9 cellular contexts compared by ENCODE assay signal in genomic region chr15:39172380-39173281, GRCh38.
DNase-seq lines count a peak whose midpoint lies in the region; ATAC-seq, FAIRE-seq and TF ChIP-seq lines count a peak whose summit lies in the region.
"Had no signal": no experiment of that assay in that cellular context is flagged by ENCODE, and none has a peak within 500 bp of the region (broad histone marks: within the 10 kb centered on the region; RNA-seq: fewer than 3 reads in every experiment).

No MANE protein-coding gene starts in this region.

- H3K27ac ChIP-seq in KMS-11 (no peak overlapping the region; the same call in 1 of the 2 replicates), HepG2 (ENCODE audit: extremely low read length, insufficient read depth, low read length) (peak overlapping the region; percentile 30), thyroid gland (no peak overlapping the region)

- H2AFZ ChIP-seq in KMS-11 (ENCODE audit: low read depth) (peak overlapping the region; percentile 38; the same call in 1 of the 2 replicates), HepG2 (ENCODE audit: low read length) (peak overlapping the region; percentile 71)

- H3K27ac Mint-ChIP-seq in T-cell, result no peak overlapping the region
- H3K27ac Mint-ChIP-seq: naive thymus-derived CD4-positive, alpha-beta T cell had no signal

- H3K79me2 ChIP-seq in KMS-11 (ENCODE audit: insufficient read depth, low read depth) (no peaks in the 10 kb centered on the region), HepG2 (ENCODE audit: insufficient read depth, low read length) (no peaks in the 10 kb centered on the region)

- ATAC-seq in HepG2 (peak; percentile 93), T-cell (replicated peaks in 1 of 4) (no peak)

- H4K20me1 ChIP-seq in KMS-11 (ENCODE audit: insufficient read depth) (no peaks in the 10 kb centered on the region), HepG2 (ENCODE audit: insufficient read depth, low read length) (no peaks in the 10 kb centered on the region)

- 45% methylated on average over 16 of the region's 17 CpGs for WGBS in HepG2 (ENCODE audit: low lambda C conversion rate)
- WGBS in thyroid gland, 2 donors, result 73 to 77% methylated on average over 16 to 17 of the region's 17 CpGs

- in situ Hi-C loops in HepG2 (cut with HindIII; ENCODE audit: extremely low pct_ligation_motif_present, low pct_unique_long_range_greater_than_20kb), result loop anchor here (5.0 to 10.0 kb wide), 3 partner anchors 100 to 410 kb away; partner anchors contain the start of gene THBS1

- H3K9me3 ChIP-seq in HepG2 (ENCODE audit: low read length), result no peaks in the 10 kb centered on the region
- no peaks in the 10 kb centered on the region for H3K9me3 ChIP-seq in thyroid gland

- H3K4me1 Mint-ChIP-seq in T-cell, result no peaks in the 10 kb centered on the region

- H3K9ac ChIP-seq in KMS-11, result no peak overlapping the region
- H3K9ac ChIP-seq in HepG2 (ENCODE audit: insufficient read depth, low read depth, low read length), result peak overlapping the region; percentile 61

- POLR2A ChIA-PET in HepG2 (lab: Yijun Ruan, JAX) (interaction anchor here (1.1 to 2.4 kb wide), 7 partner anchors 9 to 584 kb away, joined by 3 to 50 read pairs (median 3); partner anchors contain the start of gene THBS1), T-cell (lab: Charles Lee) (no interaction called here)

- H3K4me3 Mint-ChIP-seq in T-cell, result no peak overlapping the region
- H3K4me3 Mint-ChIP-seq: naive thymus-derived CD4-positive, alpha-beta T cell had no signal

- no peaks in the 10 kb centered on the region for H3K27me3 ChIP-seq in KMS-11 (ENCODE audit: insufficient read depth, low read depth)
- no peaks in the 10 kb centered on the region for H3K27me3 ChIP-seq in HepG2 (ENCODE audit: control insufficient read depth in 1 of 2, insufficient read depth in 2 of 2, low read length in 2 of 2)
- H3K27me3 ChIP-seq in thyroid gland, result no peaks in the 10 kb centered on the region

- peaks cover 19 to 32% of the 10 kb centered on the region in 2 donors for H3K27me3 Mint-ChIP-seq in T-cell

- intact Hi-C loops in HepG2 (cut with micrococcal nuclease; ENCODE audit: unreplicated experiment) (loop anchor here (1.0 to 5.0 kb wide), 6 partner anchors 44 to 408 kb away; no protein-coding TSS in a partner anchor), thyroid gland (cut with DNase I) (loop anchor here (5.0 kb wide), 1 partner anchor 410 kb away; the partner anchor contains the start of gene THBS1)

- FAIRE-seq in HepG2 (lab: Jason Lieb, UNC) (peak; percentile 39), frontal cortex (lab: Jason Lieb, UNC) (no peak)

- DNase-seq in cardiac fibroblast (ENCODE audit: low read depth in 2 of 2) (peak; percentile 76 to 77), HepG2 (ENCODE audit: low spot score) (peak; percentile 67), thyroid gland (peak; percentile 4 to 12), frontal cortex (ENCODE audit: low spot score in 2 of 2) (no peak), AML-193 (lab: John Stamatoyannopoulos, UW) (no peak), T-cell (no peak), NCI-H1694 treated with DMSO at 0.1 percent for 48 hours (lab: John Stamatoyannopoulos, UW) (no peak)

- H3K4me3 ChIP-seq in KMS-11 (IDR thresholded peaks at IDR 0.05; ENCODE audit: insufficient read depth, low read depth, low read length) (no peak overlapping the region), cardiac fibroblast (replicated peaks in 1 of 2; ENCODE audit: low read depth in 2 of 2, low read length in 2 of 2) (peak overlapping the region in 1 of 2 donors; percentile 11), HepG2 (replicated peaks in 1 of 3; ENCODE audit: insufficient read depth in 1 of 3, low read depth in 2 of 3, low read length in 3 of 3) (peak overlapping the region; percentile 45 to 66 (median 48)), thyroid gland (replicated peaks in 1 of 3) (no peak overlapping the region)

- TF ChIP-seq POLR2A in HepG2 (IDR thresholded peaks at IDR 0.05; ENCODE audit: insufficient read depth in 1 of 2, low read depth in 2 of 2, low read length in 2 of 2) (no peak), thyroid gland (IDR thresholded peaks at IDR 0.05) (no peak)

- H3K4me1 ChIP-seq in KMS-11 (ENCODE audit: low read depth, poor library complexity, severe bottlenecking), result peaks cover 23% of the 10 kb centered on the region
- H3K4me1 ChIP-seq in HepG2 (ENCODE audit: insufficient read depth, low read length), result peaks cover 43% of the 10 kb centered on the region
- H3K4me1 ChIP-seq in thyroid gland, result peaks cover 0 to 14% of the 10 kb centered on the region in 2 donors

- TF ChIP-seq CTCF in KMS-11 (conservative IDR thresholded peaks at IDR 0.05; ENCODE audit: low read depth, low read length) (no peak; the same call in 1 of the 2 replicates), cardiac fibroblast (IDR thresholded peaks at IDR 0.05; ENCODE audit: low read depth, low read length) (no peak), HepG2 (CRISPR knock-in tag; IDR thresholded peaks at IDR 0.05) (0 out of 2 replicates have a peak, but pooled peaks have one; percentile 12), thyroid gland (IDR thresholded peaks at IDR 0.05) (no peak)

- no peaks in the 10 kb centered on the region for H3K36me3 Mint-ChIP-seq in T-cell
- H3K36me3 Mint-ChIP-seq: naive thymus-derived CD4-positive, alpha-beta T cell had no signal

- no TSS peak for BruUV-seq in HepG2 (replicated peaks; lab: Mats Ljungman, UMichigan)

- no peak for TF ChIP-seq RAD21 in HepG2 (CRISPR knock-in tag; IDR thresholded peaks at IDR 0.05)

- H3K36me3 ChIP-seq in KMS-11 (ENCODE audit: insufficient read depth), result no peaks in the 10 kb centered on the region
- H3K36me3 ChIP-seq in HepG2 (replicated peaks in 1 of 2; ENCODE audit: control insufficient read depth in 1 of 2, insufficient read depth in 2 of 2, low read length in 2 of 2), result no peaks in the 10 kb centered on the region
- no peaks in the 10 kb centered on the region for H3K36me3 ChIP-seq in thyroid gland

- H3K4me2 ChIP-seq in KMS-11, result peak overlapping the region; percentile 88
- peak overlapping the region; percentile 60 for H3K4me2 ChIP-seq in HepG2 (ENCODE audit: low read depth, low read length)

- H3K9me3 Mint-ChIP-seq in T-cell, result no peaks in the 10 kb centered on the region
- H3K9me3 Mint-ChIP-seq: naive thymus-derived CD4-positive, alpha-beta T cell had no signal

- CTCF ChIA-PET in HepG2 (lab: Yijun Ruan, JAX; ENCODE audit: low intra/inter-chr PET ratio, low total read pairs), result interaction anchor here (1.1 to 3.3 kb wide), 2 partner anchors 47 to 408 kb away, joined by 3 to 26 read pairs; partner anchors contain the start of gene THBS1
- CTCF ChIA-PET in T-cell (lab: Charles Lee), result no interaction called here

- no peak for TF ChIP-seq EP300 in HepG2 (IDR thresholded peaks at IDR 0.05; ENCODE audit: low read depth in 2 of 2, low read length in 2 of 2)
- TF ChIP-seq EP300 in HepG2 (CRISPR knock-in tag; IDR thresholded peaks at IDR 0.05; ENCODE audit: borderline replicate concordance), result no peak

TF ChIP-seq in HepG2, 621 proteins besides CTCF, POLR2A, EP300 and RAD21 (continues in another document):
- TF ChIP-seq, protein P1, sequence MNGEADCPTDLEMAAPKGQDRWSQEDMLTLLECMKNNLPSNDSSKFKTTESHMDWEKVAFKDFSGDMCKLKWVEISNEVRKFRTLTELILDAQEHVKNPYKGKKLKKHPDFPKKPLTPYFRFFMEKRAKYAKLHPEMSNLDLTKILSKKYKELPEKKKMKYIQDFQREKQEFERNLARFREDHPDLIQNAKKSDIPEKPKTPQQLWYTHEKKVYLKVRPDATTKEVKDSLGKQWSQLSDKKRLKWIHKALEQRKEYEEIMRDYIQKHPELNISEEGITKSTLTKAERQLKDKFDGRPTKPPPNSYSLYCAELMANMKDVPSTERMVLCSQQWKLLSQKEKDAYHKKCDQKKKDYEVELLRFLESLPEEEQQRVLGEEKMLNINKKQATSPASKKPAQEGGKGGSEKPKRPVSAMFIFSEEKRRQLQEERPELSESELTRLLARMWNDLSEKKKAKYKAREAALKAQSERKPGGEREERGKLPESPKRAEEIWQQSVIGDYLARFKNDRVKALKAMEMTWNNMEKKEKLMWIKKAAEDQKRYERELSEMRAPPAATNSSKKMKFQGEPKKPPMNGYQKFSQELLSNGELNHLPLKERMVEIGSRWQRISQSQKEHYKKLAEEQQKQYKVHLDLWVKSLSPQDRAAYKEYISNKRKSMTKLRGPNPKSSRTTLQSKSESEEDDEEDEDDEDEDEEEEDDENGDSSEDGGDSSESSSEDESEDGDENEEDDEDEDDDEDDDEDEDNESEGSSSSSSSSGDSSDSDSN (CRISPR knock-in tag; IDR thresholded peaks at IDR 0.05), result peak; percentile 27; the same call in 1 of the 2 replicates
- TF ChIP-seq XRCC5 (optimal IDR thresholded peaks at IDR 0.05; ENCODE audit: low read length) (peak; percentile 65), ZNF644 (CRISPR knock-in tag; IDR thresholded peaks at IDR 0.05; ENCODE audit: low read depth) (0 out of 2 replicates have a peak, but pooled peaks have one; percentile 26), ZBTB38 (CRISPR knock-in tag; IDR thresholded peaks at IDR 0.05) (peak; percentile 82), KLF12 (CRISPR knock-in tag; IDR thresholded peaks at IDR 0.05; ENCODE audit: borderline replicate concordance) (0 out of 2 replicates have a peak, but pooled peaks have one; percentile 38)
- TF ChIP-seq, protein P2, sequence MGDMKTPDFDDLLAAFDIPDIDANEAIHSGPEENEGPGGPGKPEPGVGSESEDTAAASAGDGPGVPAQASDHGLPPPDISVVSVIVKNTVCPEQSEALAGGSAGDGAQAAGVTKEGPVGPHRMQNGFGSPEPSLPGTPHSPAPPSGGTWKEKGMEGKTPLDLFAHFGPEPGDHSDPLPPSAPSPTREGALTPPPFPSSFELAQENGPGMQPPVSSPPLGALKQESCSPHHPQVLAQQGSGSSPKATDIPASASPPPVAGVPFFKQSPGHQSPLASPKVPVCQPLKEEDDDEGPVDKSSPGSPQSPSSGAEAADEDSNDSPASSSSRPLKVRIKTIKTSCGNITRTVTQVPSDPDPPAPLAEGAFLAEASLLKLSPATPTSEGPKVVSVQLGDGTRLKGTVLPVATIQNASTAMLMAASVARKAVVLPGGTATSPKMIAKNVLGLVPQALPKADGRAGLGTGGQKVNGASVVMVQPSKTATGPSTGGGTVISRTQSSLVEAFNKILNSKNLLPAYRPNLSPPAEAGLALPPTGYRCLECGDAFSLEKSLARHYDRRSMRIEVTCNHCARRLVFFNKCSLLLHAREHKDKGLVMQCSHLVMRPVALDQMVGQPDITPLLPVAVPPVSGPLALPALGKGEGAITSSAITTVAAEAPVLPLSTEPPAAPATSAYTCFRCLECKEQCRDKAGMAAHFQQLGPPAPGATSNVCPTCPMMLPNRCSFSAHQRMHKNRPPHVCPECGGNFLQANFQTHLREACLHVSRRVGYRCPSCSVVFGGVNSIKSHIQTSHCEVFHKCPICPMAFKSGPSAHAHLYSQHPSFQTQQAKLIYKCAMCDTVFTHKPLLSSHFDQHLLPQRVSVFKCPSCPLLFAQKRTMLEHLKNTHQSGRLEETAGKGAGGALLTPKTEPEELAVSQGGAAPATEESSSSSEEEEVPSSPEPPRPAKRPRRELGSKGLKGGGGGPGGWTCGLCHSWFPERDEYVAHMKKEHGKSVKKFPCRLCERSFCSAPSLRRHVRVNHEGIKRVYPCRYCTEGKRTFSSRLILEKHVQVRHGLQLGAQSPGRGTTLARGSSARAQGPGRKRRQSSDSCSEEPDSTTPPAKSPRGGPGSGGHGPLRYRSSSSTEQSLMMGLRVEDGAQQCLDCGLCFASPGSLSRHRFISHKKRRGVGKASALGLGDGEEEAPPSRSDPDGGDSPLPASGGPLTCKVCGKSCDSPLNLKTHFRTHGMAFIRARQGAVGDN (CRISPR knock-in tag; IDR thresholded peaks at IDR 0.05), result peak; percentile 70

Comparison
In these comparisons a context has a peak if more than half of its experiments do, and no peak if none do; other contexts are left out.
1. H3K4me3 ChIP-seq: peak in HepG2 (3 of 3); none in KMS-11 (single experiment) and thyroid gland (0 of 3).
2. DNase-seq: peak in cardiac fibroblast (2 of 2), HepG2 (single experiment) and thyroid gland (2 of 2); none in frontal cortex (0 of 2), AML-193 (0 of 2), T-cell (0 of 34) and NCI-H1694 treated with DMSO at 0.1 percent for 48 hours (single experiment).